Comparison of ENCODE assay signal across 8 cellular contexts in genomic region chr17:41777579-41778188, GRCh38. TPM values are rescaled to one million over a fixed set of nuclear protein-coding genes. Genes with fewer than 3 reads are reported as not detected.
DNase-seq lines count a peak whose midpoint lies in the region; ATAC-seq, FAIRE-seq and TF ChIP-seq lines count a peak whose summit lies in the region.

No MANE protein-coding gene starts in this region.

- DNase-seq in H9 (no peak), RCC 7860 (ENCODE audit: low spot score) (peak; percentile 72), fibroblast of pulmonary artery (ENCODE audit: low read depth) (peak; percentile 99), osteoblast (ENCODE audit: insufficient read length, low spot score, missing footprints) (peak; percentile 98)
- DNase-seq in activated CD4-positive, alpha-beta T cell treated with anti-CD3 and anti-CD28 coated beads, Interleukin-2, amount 10 ng/mL, durations not matched to agents 24 days and 14 days: no peak

- H3K36me3 ChIP-seq in osteoblast (ENCODE audit: insufficient read depth, low read length): no peaks in the 10 kb centered on the region

- H4K5ac ChIP-seq in H9 (ENCODE audit: insufficient read length, low read depth, low read length): no peak overlapping the region

- H3K27me3 ChIP-seq in H9 (ENCODE audit: insufficient read depth, low read length) (no peaks in the 10 kb centered on the region), osteoblast (ENCODE audit: insufficient read depth, low read length) (no peaks in the 10 kb centered on the region)

- no peak overlapping the region for H2BK120ac ChIP-seq in H9 (ENCODE audit: low read depth, low read length, poor library complexity, severe bottlenecking)

- no peak overlapping the region for H2BK12ac ChIP-seq in H9 (ENCODE audit: insufficient read length, low read depth, low read length)

- H3K4me3 ChIP-seq in fibroblast of pulmonary artery (replicated peaks; ENCODE audit: low read depth, low read length) (no peak overlapping the region), osteoblast (ENCODE audit: insufficient read depth, low read length) (peak overlapping the region; percentile 42)

- H3K27ac ChIP-seq in H9 (ENCODE audit: insufficient read length, low read depth, low read length): no peak overlapping the region
- peak overlapping the region; percentile 75 for H3K27ac ChIP-seq in osteoblast (ENCODE audit: low read depth, low read length)

- peaks cover 2% of the 10 kb centered on the region; the same call in 1 of the 2 replicates for H3K4me1 ChIP-seq in H9 (ENCODE audit: insufficient read depth, low read length)
- peaks cover 14% of the 10 kb centered on the region for H3K4me1 ChIP-seq in osteoblast (ENCODE audit: insufficient read depth, low read length)

- no peak overlapping the region for H3K9ac ChIP-seq in H9 (ENCODE audit: extremely low read depth, insufficient read length, low read length)

- H3K9me3 ChIP-seq in H9 (ENCODE audit: control insufficient read depth, low read depth, low read length) (no peaks in the 10 kb centered on the region), osteoblast (ENCODE audit: low read depth, low read length) (no peaks in the 10 kb centered on the region)

- no peak overlapping the region for H4K91ac ChIP-seq in H9 (ENCODE audit: insufficient read length, low read depth, low read length)

- peaks cover 56 to 65% of the 10 kb centered on the region in 2 experiments for H3K4me1 Mint-ChIP-seq in H9
- H3K4me1 Mint-ChIP-seq in activated CD4-positive, alpha-beta T cell treated with anti-CD3 and anti-CD28 coated beads, Interleukin-2, amount 10 ng/mL, durations not matched to agents 24 days and 14 days: no peaks in the 10 kb centered on the region

- no peak for ATAC-seq in HG03196 (IDR thresholded peaks at IDR 0.05; ENCODE audit: unreplicated experiment)
- ATAC-seq in HG02798 (IDR thresholded peaks at IDR 0.05; ENCODE audit: poor library complexity, unreplicated experiment): no peak
- no peak for ATAC-seq in HG03378 (IDR thresholded peaks at IDR 0.05; ENCODE audit: unreplicated experiment)

- H2AK5ac ChIP-seq in H9 (ENCODE audit: insufficient read length, low read length): no peak overlapping the region

- H2AFZ ChIP-seq in H9 (ENCODE audit: low read length): no peak overlapping the region
- peak overlapping the region; percentile 86 for H2AFZ ChIP-seq in osteoblast (ENCODE audit: low read length)

- H3K4ac ChIP-seq in H9 (ENCODE audit: low read depth, low read length): no peak overlapping the region

- H3K18ac ChIP-seq in H9 (ENCODE audit: insufficient read length, low read depth, low read length): no peak overlapping the region

- no peaks in the 10 kb centered on the region for H3K23me2 ChIP-seq in H9 (ENCODE audit: insufficient read length, low read depth, low read length, poor library complexity, severe bottlenecking)

- no peak overlapping the region for H3K4me2 ChIP-seq in H9 (ENCODE audit: insufficient read depth, insufficient read length, low read length)
- H3K4me2 ChIP-seq in osteoblast (ENCODE audit: insufficient read depth, low read length): peak overlapping the region; percentile 53

- no peaks in the 10 kb centered on the region for H3K9me3 Mint-ChIP-seq in H9
- H3K9me3 Mint-ChIP-seq in activated CD4-positive, alpha-beta T cell treated with anti-CD3 and anti-CD28 coated beads, Interleukin-2, amount 10 ng/mL, durations not matched to agents 24 days and 14 days: no peaks in the 10 kb centered on the region

- no peak overlapping the region for H4K8ac ChIP-seq in H9 (replicated peaks; ENCODE audit: insufficient read length, low read depth, low read length)

- peaks cover 5 to 19% (median 19%) of the 10 kb centered on the region in 3 experiments for H3K36me3 Mint-ChIP-seq in H9 (ENCODE audit: insufficient read depth in 1 of 3, low read depth in 3 of 3)
- no peaks in the 10 kb centered on the region for H3K36me3 Mint-ChIP-seq in activated CD4-positive, alpha-beta T cell treated with anti-CD3 and anti-CD28 coated beads, Interleukin-2, amount 10 ng/mL, durations not matched to agents 24 days and 14 days (ENCODE audit: low read depth)

- no peak overlapping the region for H2BK5ac ChIP-seq in H9 (ENCODE audit: insufficient read length, low read length)

- WGBS in H9 (ENCODE audit: extremely low coverage, insufficient read length, low lambda C conversion rate): no CpG with 5 or more reads among the region's 12 CpGs

- peak overlapping the region; percentile 50; the same call in 1 of the 2 replicates for H3K14ac ChIP-seq in H9 (ENCODE audit: insufficient read depth, low read length)

- FAIRE-seq in RCC 7860 (lab: Jason Lieb, UNC): peak; percentile 71

- H2BK20ac ChIP-seq in H9 (ENCODE audit: low read depth, low read length, poor library complexity, severe bottlenecking): no peak overlapping the region

- no peak overlapping the region for H3T11ph ChIP-seq in H9 (ENCODE audit: low read length)

- H3K27me3 Mint-ChIP-seq in H9 (ENCODE audit: low read depth): no peaks in the 10 kb centered on the region
- peaks cover 7% of the 10 kb centered on the region for H3K27me3 Mint-ChIP-seq in activated CD4-positive, alpha-beta T cell treated with anti-CD3 and anti-CD28 coated beads, Interleukin-2, amount 10 ng/mL, durations not matched to agents 24 days and 14 days

- H3K79me1 ChIP-seq in H9 (ENCODE audit: insufficient read depth, low read depth, low read length, poor library complexity, severe bottlenecking): no peaks in the 10 kb centered on the region

- H3K79me2 ChIP-seq in H9 (ENCODE audit: insufficient read depth, low read length): no peaks in the 10 kb centered on the region; the same call in 1 of the 2 replicates
- H3K79me2 ChIP-seq in osteoblast (ENCODE audit: insufficient read depth, low read length): no peaks in the 10 kb centered on the region

- H3K27ac Mint-ChIP-seq in H9: peak overlapping the region in 1 of 3 experiments; percentile 18; a peak in 1 of 7 replicates
- H3K27ac Mint-ChIP-seq in activated CD4-positive, alpha-beta T cell treated with anti-CD3 and anti-CD28 coated beads, Interleukin-2, amount 10 ng/mL, durations not matched to agents 24 days and 14 days: no peak overlapping the region

- H3K4me3 Mint-ChIP-seq in H9: no peak overlapping the region
- no peak overlapping the region for H3K4me3 Mint-ChIP-seq in activated CD4-positive, alpha-beta T cell treated with anti-CD3 and anti-CD28 coated beads, Interleukin-2, amount 10 ng/mL, durations not matched to agents 24 days and 14 days

- intact Hi-C loops in activated CD4-positive, alpha-beta T cell treated with anti-CD3 and anti-CD28 coated beads, Interleukin-2, amount 10 ng/mL, durations not matched to agents 24 days and 14 days (cut with micrococcal nuclease): no loop called here

- no peak overlapping the region for H3K56ac ChIP-seq in H9 (ENCODE audit: insufficient read length, low read depth, low read length)

- H4K20me1 ChIP-seq in H9 (ENCODE audit: control insufficient read depth, insufficient read depth, insufficient read length) (no peaks in the 10 kb centered on the region), osteoblast (ENCODE audit: insufficient read depth, low read length) (peaks cover 6% of the 10 kb centered on the region)

- H3K23ac ChIP-seq in H9 (ENCODE audit: insufficient read length, low read depth, low read length): no peak overlapping the region

- TF ChIP-seq CTCF in H9 (conservative IDR thresholded peaks at IDR 0.05) (no peak), fibroblast of pulmonary artery (IDR thresholded peaks at IDR 0.05; ENCODE audit: low read length, missing control alignments) (no peak), osteoblast (IDR thresholded peaks at IDR 0.05; ENCODE audit: extremely low read depth, low read depth, low read length) (no peak)

- H2BK15ac ChIP-seq in H9 (ENCODE audit: low read depth, low read length): no peak overlapping the region

RNA-seq across cellular contexts. Expression of gene JUP, which starts 8.8 kb away (rescaled TPM):
- total RNA-seq in H9 (2021) (87.9 and 90.1 TPM in 2 replicates), osteoblast (18.0 and 24.2 TPM in 2 replicates)
- 0.14 and 0.24 TPM in 2 replicates for total RNA-seq in activated CD4-positive, alpha-beta T cell treated with anti-CD3 and anti-CD28 coated beads, Interleukin-2, amount 10 ng/mL, durations not matched to agents 24 days and 14 days

RNA-seq across cellular contexts. Expression of gene P3H4, which starts 34.1 kb away (rescaled TPM):
- total RNA-seq in H9 (2021) (22.9 and 24.0 TPM in 2 replicates), osteoblast (59.7 and 66.6 TPM in 2 replicates)
- total RNA-seq in activated CD4-positive, alpha-beta T cell treated with anti-CD3 and anti-CD28 coated beads, Interleukin-2, amount 10 ng/mL, durations not matched to agents 24 days and 14 days: 4.1 and 5.9 TPM in 2 replicates

RNA-seq across cellular contexts. Expression of gene FKBP10, which starts 35.1 kb away (rescaled TPM):
- 166 TPM in 2 replicates for total RNA-seq in H9 (2021)
- total RNA-seq in osteoblast: 387 and 396 TPM in 2 replicates
- total RNA-seq in activated CD4-positive, alpha-beta T cell treated with anti-CD3 and anti-CD28 coated beads, Interleukin-2, amount 10 ng/mL, durations not matched to agents 24 days and 14 days: 0.31 and 0.47 TPM in 2 replicates

RNA-seq across cellular contexts. Expression of gene HAP1, which starts 43.2 kb away (rescaled TPM):
- total RNA-seq in H9 (2021): 2.2 and 2.5 TPM in 2 replicates
- under 0.01 TPM in 1 of 2 replicates, not detected in the other for total RNA-seq in osteoblast
- total RNA-seq in activated CD4-positive, alpha-beta T cell treated with anti-CD3 and anti-CD28 coated beads, Interleukin-2, amount 10 ng/mL, durations not matched to agents 24 days and 14 days: 0.02 and 0.05 TPM in 2 replicates

RNA-seq across cellular contexts. Expression of gene NT5C3B, which starts 58.3 kb away (rescaled TPM):
- 66.2 and 76.1 TPM in 2 replicates for total RNA-seq in H9 (2021)
- 69.8 and 70.4 TPM in 2 replicates for total RNA-seq in osteoblast
- 46.2 and 47.3 TPM in 2 replicates for total RNA-seq in activated CD4-positive, alpha-beta T cell treated with anti-CD3 and anti-CD28 coated beads, Interleukin-2, amount 10 ng/mL, durations not matched to agents 24 days and 14 days

Comparison
In these comparisons a context has a peak if more than half of its experiments do, and no peak if none do; other contexts are left out.
1. DNase-seq: peak in RCC 7860 (single experiment), fibroblast of pulmonary artery (single experiment) and osteoblast (single experiment); none in H9 (single experiment) and activated CD4-positive, alpha-beta T cell treated with anti-CD3 and anti-CD28 coated beads, Interleukin-2, amount 10 ng/mL, durations not matched to agents 24 days and 14 days (single experiment).
2. RNA of gene JUP, which starts 8.8 kb away (total RNA-seq): 87.9 to 90.1 TPM in H9 and 18.0 to 24.2 TPM in osteoblast; 0.14 to 0.24 TPM in activated CD4-positive, alpha-beta T cell treated with anti-CD3 and anti-CD28 coated beads, Interleukin-2, amount 10 ng/mL, durations not matched to agents 24 days and 14 days; every median in the first group is over 10 times any median in the second.
3. RNA of gene FKBP10, which starts 35.1 kb away (total RNA-seq): 387 to 396 TPM in osteoblast and 166 TPM in H9; 0.31 to 0.47 TPM in activated CD4-positive, alpha-beta T cell treated with anti-CD3 and anti-CD28 coated beads, Interleukin-2, amount 10 ng/mL, durations not matched to agents 24 days and 14 days; every median in the first group is over 100 times any median in the second.